Comparison of ENCODE assay signal across 28 cellular contexts in genomic region chr18:22547807-22548561, GRCh38.
A peak's percentile ranks its signal among the peaks of the same experiment; 100 is the strongest.
DNase-seq lines count a peak whose midpoint lies in the region; ATAC-seq and TF ChIP-seq lines count a peak whose summit lies in the region.
"Had no signal": no experiment of that assay in that cellular context is flagged by ENCODE, and none has a peak within 500 bp of the region (broad histone marks: within the 10 kb centered on the region; RNA-seq: fewer than 3 reads in every experiment).

No MANE protein-coding gene starts in this region.

- H3K4me3 ChIP-seq in uterus = no peak overlapping the region
- H3K4me3 ChIP-seq: BLaER1, K562, neural progenitor cell, prostate gland, skin epidermis, stomach, upper lobe of left lung had no signal

- H3K9me3 Mint-ChIP-seq in CD14-positive monocyte = peaks cover 0 to 9% (median 4%) of the 10 kb centered on the region in 7 donors
- H3K9me3 Mint-ChIP-seq: neural progenitor cell had no signal

- peaks cover 0 to 19% of the 10 kb centered on the region in 2 donors for H3K4me1 ChIP-seq in uterus
- H3K4me1 ChIP-seq: BLaER1, neural progenitor cell, prostate gland, upper lobe of left lung had no signal

- no peaks in the 10 kb centered on the region for H3K36me3 ChIP-seq in uterus
- H3K36me3 ChIP-seq: BLaER1, brain microvascular endothelial cell, neural progenitor cell, prostate gland, stomach, upper lobe of left lung had no signal

- H3K27me3 ChIP-seq in uterus = no peaks in the 10 kb centered on the region
- H3K27me3 ChIP-seq: BLaER1, brain microvascular endothelial cell, neural progenitor cell, stomach, upper lobe of left lung had no signal

- H3K27ac Mint-ChIP-seq in CD14-positive monocyte = no peak overlapping the region
- H3K27ac Mint-ChIP-seq: activated CD8-positive, alpha-beta memory T cell treated with anti-CD3 and anti-CD28 coated beads, Interleukin-2, amount 10 ng/mL, durations not matched to agents 7 days and 5 days; activated naive CD8-positive, alpha-beta T cell treated with anti-CD3 and anti-CD28 coated beads, Interleukin-2, amount 10 ng/mL, durations not matched to agents 7 days and 5 days; activated T-helper 2 cell treated with anti-CD3 and anti-CD28 coated beads, Interferon-gamma antibody, Interleukin-2, Interleukin-4, amounts not matched to agents 10 μg/mL and 5 μg/mL and 100 μg/mL, durations not matched to agents 14 hours and 24 hours and 36 hours; neural progenitor cell; T-cell had no signal

- no peak for DNase-seq in left cardiac atrium
- no peak for DNase-seq in Right ventricle myocardium superior
- peak; percentile 57 for DNase-seq in NCI-H526 treated with DMSO at 0.1 percent for 48 hours (lab: John Stamatoyannopoulos, UW)
- peak; percentile 75 for DNase-seq in islet precursor cell
- DNase-seq in uterus = peak; percentile 47 to 65
- no peak for DNase-seq in kidney glomerular epithelial cell (lab: John Stamatoyannopoulos, UW)
- DNase-seq in CD14-positive monocyte (ENCODE audit: low spot score) = no peak
- DNase-seq in NOMO-1 treated with dmso at 0.1 percent for 144 hours (lab: John Stamatoyannopoulos, UW; ENCODE audit: unreplicated experiment) = no peak
- DNase-seq: 8988T; activated CD4-positive, alpha-beta T cell treated with anti-CD3 and anti-CD28 coated beads for 4 hours; activated CD8-positive, alpha-beta memory T cell treated with anti-CD3 and anti-CD28 coated beads, Interleukin-2, amount 10 ng/mL, durations not matched to agents 7 days and 5 days; activated naive CD8-positive, alpha-beta T cell treated with anti-CD3 and anti-CD28 coated beads, Interleukin-2, amount 10 ng/mL, durations not matched to agents 7 days and 5 days; brain microvascular endothelial cell; Calu3; GOT3; left colon; NCI-H1694 treated with DMSO at 0.1 percent for 48 hours; NCI-H748 treated with DMSO at 0.1 percent for 48 hours; SHP77 treated with DMSO at 0.1 percent for 48 hours; stomach; T-cell; upper lobe of left lung had no signal

- no peaks in the 10 kb centered on the region for H3K4me1 Mint-ChIP-seq in CD14-positive monocyte
- H3K4me1 Mint-ChIP-seq: activated CD8-positive, alpha-beta memory T cell treated with anti-CD3 and anti-CD28 coated beads, Interleukin-2, amount 10 ng/mL, durations not matched to agents 7 days and 5 days; activated naive CD8-positive, alpha-beta T cell treated with anti-CD3 and anti-CD28 coated beads, Interleukin-2, amount 10 ng/mL, durations not matched to agents 7 days and 5 days; T-cell had no signal

- no peaks in the 10 kb centered on the region for H3K36me3 Mint-ChIP-seq in CD14-positive monocyte
- H3K36me3 Mint-ChIP-seq: activated CD8-positive, alpha-beta memory T cell treated with anti-CD3 and anti-CD28 coated beads, Interleukin-2, amount 10 ng/mL, durations not matched to agents 7 days and 5 days; activated naive CD8-positive, alpha-beta T cell treated with anti-CD3 and anti-CD28 coated beads, Interleukin-2, amount 10 ng/mL, durations not matched to agents 7 days and 5 days; neural progenitor cell; T-cell had no signal

- H3K9me3 ChIP-seq in uterus = no peaks in the 10 kb centered on the region
- H3K9me3 ChIP-seq: BLaER1, prostate gland, stomach, upper lobe of left lung had no signal

- H3K27ac ChIP-seq in uterus = peak overlapping the region; percentile 86
- H3K27ac ChIP-seq: BLaER1, brain microvascular endothelial cell, neural progenitor cell, prostate gland, skin epidermis, stomach, upper lobe of left lung had no signal

- ATAC-seq in left cardiac atrium (peak; percentile 71), Right ventricle myocardium superior (ENCODE audit: poor library complexity) (no peak)
- ATAC-seq: activated CD8-positive, alpha-beta memory T cell treated with anti-CD3 and anti-CD28 coated beads, Interleukin-2, amount 10 ng/mL, durations not matched to agents 7 days and 5 days; K562; left colon; T-cell had no signal

- TF ChIP-seq CTCF in uterus (IDR thresholded peaks at IDR 0.05) (no peak), CD14-positive monocyte (IDR thresholded peaks at IDR 0.05) (no peak)

- intact Hi-C loops in left cardiac atrium (cut with DNase I) (loop anchor here in 1 of 2 donors (10.0 kb wide), 1 partner anchor 53 kb away; no protein-coding TSS in a partner anchor), Right ventricle myocardium superior (cut with DNase I) (no loop called here), uterus (cut with DNase I; ENCODE audit: low total_unique reads) (no loop called here), CD14-positive monocyte (cut with micrococcal nuclease) (loop anchor here in 1 of 2 donors (10.0 kb wide), 1 partner anchor 57 kb away; no protein-coding TSS in a partner anchor)

- TF ChIP-seq POLR2A in uterus (IDR thresholded peaks at IDR 0.05) = no peak

- no peak overlapping the region for H3K4me3 Mint-ChIP-seq in CD14-positive monocyte
- H3K4me3 Mint-ChIP-seq: activated CD8-positive, alpha-beta memory T cell treated with anti-CD3 and anti-CD28 coated beads, Interleukin-2, amount 10 ng/mL, durations not matched to agents 7 days and 5 days; activated naive CD8-positive, alpha-beta T cell treated with anti-CD3 and anti-CD28 coated beads, Interleukin-2, amount 10 ng/mL, durations not matched to agents 7 days and 5 days; neural progenitor cell; T-cell had no signal

- H3K27me3 Mint-ChIP-seq in CD14-positive monocyte (ENCODE audit: low read depth in 3 of 3) = peaks cover 0 to 1% (median 0%) of the 10 kb centered on the region in 3 donors
- H3K27me3 Mint-ChIP-seq: activated CD8-positive, alpha-beta memory T cell treated with anti-CD3 and anti-CD28 coated beads, Interleukin-2, amount 10 ng/mL, durations not matched to agents 7 days and 5 days; activated naive CD8-positive, alpha-beta T cell treated with anti-CD3 and anti-CD28 coated beads, Interleukin-2, amount 10 ng/mL, durations not matched to agents 7 days and 5 days had no signal

Comparison
In these comparisons a context has a peak if more than half of its experiments do, and no peak if none do; other contexts are left out.
1. DNase-seq: peak in NCI-H526 treated with DMSO at 0.1 percent for 48 hours (single experiment), islet precursor cell (single experiment) and uterus (2 of 2); none in left cardiac atrium (single experiment), Right ventricle myocardium superior (single experiment), kidney glomerular epithelial cell (single experiment), CD14-positive monocyte (single experiment) and NOMO-1 treated with dmso at 0.1 percent for 144 hours (single experiment).